ENCODE assay signal across 1 cellular context in the genomic region with DNA sequence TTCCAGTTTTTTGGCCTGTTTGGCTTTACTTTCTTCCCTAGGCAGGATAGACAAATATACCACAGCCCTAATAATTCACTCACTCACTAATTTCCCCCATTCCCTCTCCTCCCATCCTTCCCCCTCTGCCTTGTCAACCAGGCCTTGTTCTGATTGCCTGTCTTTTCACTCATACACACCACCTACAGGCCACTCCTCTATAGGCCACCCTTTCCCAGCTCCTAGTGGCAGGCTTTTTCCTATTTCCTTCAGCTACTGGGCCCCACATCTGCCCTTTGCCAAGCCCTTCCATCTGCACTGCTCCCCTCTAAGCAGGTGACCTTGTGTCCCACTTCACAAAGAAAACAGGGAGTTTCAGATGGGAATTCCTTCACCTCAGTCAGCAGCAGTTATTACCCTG.
TF ChIP-seq lines count a peak whose summit lies in the region.

No MANE protein-coding gene starts in this region.

TF ChIP-seq in GM23338, 12 proteins besides CTCF, POLR2A, EP300 and RAD21 (continued from another document):
- TF ChIP-seq, protein P1, sequence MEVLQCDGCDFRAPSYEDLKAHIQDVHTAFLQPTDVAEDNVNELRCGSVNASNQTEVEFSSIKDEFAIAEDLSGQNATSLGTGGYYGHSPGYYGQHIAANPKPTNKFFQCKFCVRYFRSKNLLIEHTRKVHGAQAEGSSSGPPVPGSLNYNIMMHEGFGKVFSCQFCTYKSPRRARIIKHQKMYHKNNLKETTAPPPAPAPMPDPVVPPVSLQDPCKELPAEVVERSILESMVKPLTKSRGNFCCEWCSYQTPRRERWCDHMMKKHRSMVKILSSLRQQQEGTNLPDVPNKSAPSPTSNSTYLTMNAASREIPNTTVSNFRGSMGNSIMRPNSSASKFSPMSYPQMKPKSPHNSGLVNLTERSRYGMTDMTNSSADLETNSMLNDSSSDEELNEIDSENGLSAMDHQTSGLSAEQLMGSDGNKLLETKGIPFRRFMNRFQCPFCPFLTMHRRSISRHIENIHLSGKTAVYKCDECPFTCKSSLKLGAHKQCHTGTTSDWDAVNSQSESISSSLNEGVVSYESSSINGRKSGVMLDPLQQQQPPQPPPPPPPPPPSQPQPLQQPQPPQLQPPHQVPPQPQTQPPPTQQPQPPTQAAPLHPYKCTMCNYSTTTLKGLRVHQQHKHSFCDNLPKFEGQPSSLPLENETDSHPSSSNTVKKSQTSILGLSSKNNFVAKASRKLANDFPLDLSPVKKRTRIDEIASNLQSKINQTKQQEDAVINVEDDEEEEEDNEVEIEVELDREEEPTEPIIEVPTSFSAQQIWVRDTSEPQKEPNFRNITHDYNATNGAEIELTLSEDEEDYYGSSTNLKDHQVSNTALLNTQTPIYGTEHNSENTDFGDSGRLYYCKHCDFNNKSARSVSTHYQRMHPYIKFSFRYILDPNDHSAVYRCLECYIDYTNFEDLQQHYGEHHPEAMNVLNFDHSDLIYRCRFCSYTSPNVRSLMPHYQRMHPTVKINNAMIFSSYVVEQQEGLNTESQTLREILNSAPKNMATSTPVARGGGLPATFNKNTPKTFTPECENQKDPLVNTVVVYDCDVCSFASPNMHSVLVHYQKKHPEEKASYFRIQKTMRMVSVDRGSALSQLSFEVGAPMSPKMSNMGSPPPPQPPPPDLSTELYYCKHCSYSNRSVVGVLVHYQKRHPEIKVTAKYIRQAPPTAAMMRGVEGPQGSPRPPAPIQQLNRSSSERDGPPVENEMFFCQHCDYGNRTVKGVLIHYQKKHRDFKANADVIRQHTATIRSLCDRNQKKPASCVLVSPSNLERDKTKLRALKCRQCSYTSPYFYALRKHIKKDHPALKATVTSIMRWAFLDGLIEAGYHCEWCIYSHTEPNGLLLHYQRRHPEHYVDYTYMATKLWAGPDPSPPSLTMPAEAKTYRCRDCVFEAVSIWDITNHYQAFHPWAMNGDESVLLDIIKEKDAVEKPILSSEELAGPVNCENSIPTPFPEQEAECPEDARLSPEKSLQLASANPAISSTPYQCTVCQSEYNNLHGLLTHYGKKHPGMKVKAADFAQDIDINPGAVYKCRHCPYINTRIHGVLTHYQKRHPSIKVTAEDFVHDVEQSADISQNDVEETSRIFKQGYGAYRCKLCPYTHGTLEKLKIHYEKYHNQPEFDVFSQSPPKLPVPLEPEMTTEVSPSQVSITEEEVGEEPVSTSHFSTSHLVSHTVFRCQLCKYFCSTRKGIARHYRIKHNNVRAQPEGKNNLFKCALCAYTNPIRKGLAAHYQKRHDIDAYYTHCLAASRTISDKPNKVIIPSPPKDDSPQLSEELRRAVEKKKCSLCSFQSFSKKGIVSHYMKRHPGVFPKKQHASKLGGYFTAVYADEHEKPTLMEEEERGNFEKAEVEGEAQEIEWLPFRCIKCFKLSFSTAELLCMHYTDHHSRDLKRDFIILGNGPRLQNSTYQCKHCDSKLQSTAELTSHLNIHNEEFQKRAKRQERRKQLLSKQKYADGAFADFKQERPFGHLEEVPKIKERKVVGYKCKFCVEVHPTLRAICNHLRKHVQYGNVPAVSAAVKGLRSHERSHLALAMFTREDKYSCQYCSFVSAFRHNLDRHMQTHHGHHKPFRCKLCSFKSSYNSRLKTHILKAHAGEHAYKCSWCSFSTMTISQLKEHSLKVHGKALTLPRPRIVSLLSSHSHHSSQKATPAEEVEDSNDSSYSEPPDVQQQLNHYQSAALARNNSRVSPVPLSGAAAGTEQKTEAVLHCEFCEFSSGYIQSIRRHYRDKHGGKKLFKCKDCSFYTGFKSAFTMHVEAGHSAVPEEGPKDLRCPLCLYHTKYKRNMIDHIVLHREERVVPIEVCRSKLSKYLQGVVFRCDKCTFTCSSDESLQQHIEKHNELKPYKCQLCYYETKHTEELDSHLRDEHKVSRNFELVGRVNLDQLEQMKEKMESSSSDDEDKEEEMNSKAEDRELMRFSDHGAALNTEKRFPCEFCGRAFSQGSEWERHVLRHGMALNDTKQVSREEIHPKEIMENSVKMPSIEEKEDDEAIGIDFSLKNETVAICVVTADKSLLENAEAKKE (CRISPR knock-in tag; IDR thresholded peaks at IDR 0.05) = no peak
- TF ChIP-seq CREB1 (CRISPR knock-in tag; IDR thresholded peaks at IDR 0.05; ENCODE audit: low read depth) (no peak), ZNF114 (CRISPR knock-in tag; IDR thresholded peaks at IDR 0.05) (no peak), EZH2 (IDR thresholded peaks at IDR 0.05; ENCODE audit: low read depth, unreplicated experiment) (no peak), JUNB (IDR thresholded peaks at IDR 0.05; ENCODE audit: unreplicated experiment) (no peak)
TF ChIP-seq in GM23338: peak in this region for 0.
